Comparison of ENCODE assay signal across 1 cellular context in genomic region chr20:57698867-57699275, GRCh38.
TF ChIP-seq lines count a peak whose summit lies in the region.

No MANE protein-coding gene starts in this region.

TF ChIP-seq in H1, 55 proteins besides CTCF, POLR2A, EP300 and RAD21 (continued from another document):
- TF ChIP-seq, protein P1, sequence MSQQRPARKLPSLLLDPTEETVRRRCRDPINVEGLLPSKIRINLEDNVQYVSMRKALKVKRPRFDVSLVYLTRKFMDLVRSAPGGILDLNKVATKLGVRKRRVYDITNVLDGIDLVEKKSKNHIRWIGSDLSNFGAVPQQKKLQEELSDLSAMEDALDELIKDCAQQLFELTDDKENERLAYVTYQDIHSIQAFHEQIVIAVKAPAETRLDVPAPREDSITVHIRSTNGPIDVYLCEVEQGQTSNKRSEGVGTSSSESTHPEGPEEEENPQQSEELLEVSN (IDR thresholded peaks at IDR 0.05): no peak
- no peak for TF ChIP-seq MAFK (IDR thresholded peaks at IDR 0.05; ENCODE audit: low read depth, low read length)
- no peak for TF ChIP-seq PHF8 (conservative IDR thresholded peaks at IDR 0.05; ENCODE audit: low read depth, low read length)
- no peak for TF ChIP-seq CBX8 (IDR thresholded peaks at IDR 0.05; ENCODE audit: borderline replicate concordance, low read depth, low read length)
- no peak for TF ChIP-seq EGR1 (IDR thresholded peaks at IDR 0.05; ENCODE audit: borderline replicate concordance, low read depth, low read length)
- TF ChIP-seq CTBP2 (IDR thresholded peaks at IDR 0.05; ENCODE audit: borderline replicate concordance, insufficient read depth, insufficient read length, low read length): no peak
- no peak for TF ChIP-seq CREB1 (IDR thresholded peaks at IDR 0.05)
- TF ChIP-seq CHD2 (IDR thresholded peaks at IDR 0.05; ENCODE audit: low read length): no peak
- no peak for TF ChIP-seq CEBPB (IDR thresholded peaks at IDR 0.05; ENCODE audit: low read depth, low read length)
- TF ChIP-seq SP4 (IDR thresholded peaks at IDR 0.05; ENCODE audit: low read length): no peak
- no peak for TF ChIP-seq SIN3A (conservative IDR thresholded peaks at IDR 0.05 in 1 of 2, IDR thresholded peaks at IDR 0.05 in 1 of 2; ENCODE audit: low read depth in 1 of 2, low read length in 2 of 2)
- no peak for TF ChIP-seq KDM1A (IDR thresholded peaks at IDR 0.05; ENCODE audit: borderline replicate concordance, low read length)
